ENCODE assay signal across 8 cellular contexts in the genomic region with DNA sequence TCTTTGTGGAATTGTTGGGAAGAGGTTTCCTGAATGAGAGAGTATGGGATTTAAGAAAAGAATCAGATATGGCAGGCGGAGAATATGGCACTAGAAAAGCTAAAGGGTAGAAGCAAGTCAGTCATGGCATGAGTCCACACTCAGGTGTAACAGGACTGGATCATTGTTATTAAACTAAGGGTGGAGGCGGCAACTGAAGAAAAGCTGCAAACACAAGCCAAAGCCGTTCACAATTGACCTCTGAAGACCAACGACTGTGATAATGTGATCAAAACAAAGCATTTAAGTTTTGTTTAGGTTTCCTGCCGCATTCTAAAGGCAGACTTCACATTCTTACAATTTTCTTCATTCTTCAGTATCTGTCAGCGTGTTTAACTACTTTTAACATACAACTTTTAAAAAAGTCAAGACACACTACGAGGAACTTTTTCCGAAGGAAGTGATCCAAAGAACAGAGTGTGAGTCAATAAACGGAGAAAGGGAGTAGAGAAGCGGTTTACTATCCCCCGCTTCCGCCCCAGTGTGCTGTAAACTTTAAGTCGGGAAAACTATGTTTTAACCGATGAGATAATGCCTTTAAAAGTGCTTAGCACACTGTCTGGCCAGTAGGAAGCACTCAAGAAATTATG. TPM values are rescaled to one million over a fixed set of nuclear protein-coding genes. Genes with fewer than 3 reads are reported as not detected.
A peak's percentile ranks its signal among the peaks of the same experiment; 100 is the strongest.
DNase-seq lines count a peak whose midpoint lies in the region; TF ChIP-seq lines count a peak whose summit lies in the region.

No MANE protein-coding gene starts in this region.

- H4K20me1 ChIP-seq in GM23248 (ENCODE audit: insufficient read depth), result peaks cover 16% of the 10 kb centered on the region; the same call in 1 of the 2 replicates
- H4K20me1 ChIP-seq in OCI-LY3 (ENCODE audit: insufficient read depth, low read length), result peaks cover 31% of the 10 kb centered on the region

- TF ChIP-seq CTCF in OCI-LY3 (IDR thresholded peaks at IDR 0.05; ENCODE audit: low read depth, low read length) (no peak), brain (conservative IDR thresholded peaks at IDR 0.05) (no peak)

- H3K4me3 Mint-ChIP-seq in CD4-positive, alpha-beta memory T cell, result peak overlapping the region; percentile 92 to 98 (median 96)
- H3K4me3 Mint-ChIP-seq in brain, result peak overlapping the region; percentile 77 to 99 (median 91)

- H3K4me3 ChIP-seq in CD4-positive, alpha-beta memory T cell (ENCODE audit: low read length in 2 of 2), result peak overlapping the region; percentile 68 to 79
- H3K4me3 ChIP-seq in GM23248 (peak overlapping the region; percentile 75), OCI-LY3 (ENCODE audit: low read length) (peak overlapping the region; percentile 83)

- DNase-seq in CD4-positive, alpha-beta memory T cell, result peak in 1 of 5 donors; percentile 67
- DNase-seq in GM23248 (peak; percentile 89), iris pigment epithelial cell (ENCODE audit: low read depth) (peak; percentile 87), cerebellar nuclear complex (lab: John Stamatoyannopoulos, UW) (no peak), NCI-H1436 treated with DMSO at 0.1 percent for 48 hours (lab: John Stamatoyannopoulos, UW) (no peak)
- DNase-seq in stimulated activated CD4-positive, alpha-beta T cell treated with anti-CD3 and anti-CD28 coated beads, Interleukin-1b, Interleukin-23, amount 100 ng/mL, for 48 hours, result peak; percentile 10

- CTCF ChIA-PET in CD4-positive, alpha-beta memory T cell (lab: Charles Lee; ENCODE audit: partially characterized antibody), result no interaction called here

- H3K9me2 ChIP-seq in GM23248 (ENCODE audit: insufficient read depth), result no peaks in the 10 kb centered on the region

- in situ Hi-C loops in GM23248 (cut with MboI), result no loop called here

- peaks cover 30 to 53% (median 37%) of the 10 kb centered on the region in 4 donors for H3K4me1 Mint-ChIP-seq in CD4-positive, alpha-beta memory T cell
- H3K4me1 Mint-ChIP-seq in brain, result peaks cover 45% of the 10 kb centered on the region

- 8% methylated on average over 14 of the region's 14 CpGs for WGBS in GM23248 (ENCODE audit: low coverage in 1 of 2, low lambda C conversion rate in 2 of 2, missing lambda C conversion rate in 2 of 2), 2 experiments

- H3K79me2 ChIP-seq in GM23248 (ENCODE audit: insufficient read depth) (peaks cover 64% of the 10 kb centered on the region), OCI-LY3 (ENCODE audit: low read length) (peaks cover 39% of the 10 kb centered on the region)

- H3K27ac ChIP-seq in CD4-positive, alpha-beta memory T cell (ENCODE audit: low read depth, low read length), result peak overlapping the region; percentile 89
- H3K27ac ChIP-seq in GM23248, result peak overlapping the region; percentile 95
- peak overlapping the region; percentile 53 for H3K27ac ChIP-seq in OCI-LY3 (ENCODE audit: low read length)

- peaks cover 45% of the 10 kb centered on the region for H3K4me1 ChIP-seq in CD4-positive, alpha-beta memory T cell (ENCODE audit: insufficient read depth, low read length)
- H3K4me1 ChIP-seq in GM23248 (ENCODE audit: insufficient read depth) (peaks cover 40% of the 10 kb centered on the region), OCI-LY3 (ENCODE audit: low read length) (peaks cover 21% of the 10 kb centered on the region)

- H2AFZ ChIP-seq in GM23248, result peak overlapping the region; percentile 75
- peak overlapping the region; percentile 86 for H2AFZ ChIP-seq in OCI-LY3 (ENCODE audit: low read depth, low read length)

- no peaks in the 10 kb centered on the region for H3K27me3 ChIP-seq in CD4-positive, alpha-beta memory T cell (ENCODE audit: insufficient read depth, low read length)
- H3K27me3 ChIP-seq in GM23248 (replicated peaks; ENCODE audit: insufficient read depth) (no peaks in the 10 kb centered on the region), OCI-LY3 (ENCODE audit: low read depth, low read length) (no peaks in the 10 kb centered on the region)

- H3K9me3 Mint-ChIP-seq in CD4-positive, alpha-beta memory T cell, result peaks cover 0 to 1% (median 0%) of the 10 kb centered on the region in 8 donors
- no peaks in the 10 kb centered on the region for H3K9me3 Mint-ChIP-seq in brain

- intact Hi-C loops in CD4-positive, alpha-beta memory T cell (cut with micrococcal nuclease), result loop anchor here (1.0 to 10.0 kb wide), 6 partner anchors 24 to 853 kb away; partner anchors contain the start of genes ATP10D, OCIAD1, OCIAD2 and SLC10A4

- H3K27ac Mint-ChIP-seq in CD4-positive, alpha-beta memory T cell, result peak overlapping the region; percentile 91 to 98 (median 97)
- H3K27ac Mint-ChIP-seq in brain, result peak overlapping the region; percentile 87 to 99 (median 96)

- H3K36me3 Mint-ChIP-seq in CD4-positive, alpha-beta memory T cell, result peaks cover 0 to 10% of the 10 kb centered on the region in 2 donors
- no peaks in the 10 kb centered on the region for H3K36me3 Mint-ChIP-seq in brain

- H3K36me3 ChIP-seq in CD4-positive, alpha-beta memory T cell (ENCODE audit: insufficient read depth, low read length), result no peaks in the 10 kb centered on the region
- H3K36me3 ChIP-seq in GM23248 (ENCODE audit: low read depth) (no peaks in the 10 kb centered on the region), OCI-LY3 (replicated peaks; ENCODE audit: low read depth, low read length) (no peaks in the 10 kb centered on the region)

- H3K9ac ChIP-seq in GM23248, result peak overlapping the region; percentile 92
- peak overlapping the region; percentile 82 for H3K9ac ChIP-seq in OCI-LY3 (ENCODE audit: low read length)

- no peaks in the 10 kb centered on the region for H3K27me3 Mint-ChIP-seq in CD4-positive, alpha-beta memory T cell
- H3K27me3 Mint-ChIP-seq in brain, result peaks cover 13% of the 10 kb centered on the region

- POLR2A ChIA-PET in CD4-positive, alpha-beta memory T cell (lab: Charles Lee; ENCODE audit: partially characterized antibody), result interaction anchor here (2.0 to 2.9 kb wide), 4 partner anchors 11 to 439 kb away, joined by 7 to 14 read pairs (median 12); partner anchors contain the start of gene FRYL

- H3K9me3 ChIP-seq in CD4-positive, alpha-beta memory T cell (ENCODE audit: control insufficient read depth in 1 of 2, low read length in 2 of 2), result no peaks in the 10 kb centered on the region
- H3K9me3 ChIP-seq in GM23248 (ENCODE audit: low read depth) (no peaks in the 10 kb centered on the region), OCI-LY3 (ENCODE audit: insufficient read depth, low read length) (no peaks in the 10 kb centered on the region)

- H3F3A ChIP-seq in GM23248 (ENCODE audit: insufficient read depth), result peaks cover 37% of the 10 kb centered on the region

- H3K4me2 ChIP-seq in GM23248 (ENCODE audit: unreplicated experiment) (peak overlapping the region; percentile 87), OCI-LY3 (ENCODE audit: low read length) (peak overlapping the region; percentile 91)

RNA-seq across cellular contexts. Expression of gene SLAIN2, which starts 0.9 kb away (rescaled TPM):
- total RNA-seq in CD4-positive, alpha-beta memory T cell, result 10 to 100 TPM; 84.4 to 87.5 TPM
- polyA plus RNA-seq in CD4-positive, alpha-beta memory T cell, result 10 to 100 TPM; 24.2 to 27.1 TPM
- total RNA-seq in GM23248 (2014; rRNA removed; shearing (Covaris generic)), result 60.4 and 98.3 TPM in 2 replicates
- polyA plus RNA-seq in GM23248 (2016; fragmentation: Nextera tagmentation; extraction: Ambion mirVana) (41.9 and 46.2 TPM in 2 replicates), brain (ENCODE audit: insufficient read depth, low read depth, low replicate concordance) (20.3 TPM)

Comparison
In these comparisons a context has a peak if more than half of its experiments do, and no peak if none do; other contexts are left out.
1. DNase-seq: peak in GM23248 (single experiment), iris pigment epithelial cell (single experiment) and stimulated activated CD4-positive, alpha-beta T cell treated with anti-CD3 and anti-CD28 coated beads, Interleukin-1b, Interleukin-23, amount 100 ng/mL, for 48 hours (single experiment); none in cerebellar nuclear complex (0 of 2) and NCI-H1436 treated with DMSO at 0.1 percent for 48 hours (single experiment).
2. Peak in every context shown above with its lines, with median percentiles within 50 percentile points of each other: H3K27ac ChIP-seq and H3K4me3 ChIP-seq.